1 cellular context compared by ENCODE assay signal in genomic region chr16:53882310-53882709, GRCh38.
TF ChIP-seq lines count a peak whose summit lies in the region.

No MANE protein-coding gene starts in this region.

TF ChIP-seq in HCT116, 20 proteins besides CTCF, POLR2A, EP300 and RAD21:
- TF ChIP-seq ZBTB33 (IDR thresholded peaks at IDR 0.05; ENCODE audit: extremely low read depth, insufficient replicate concordance, low read length) (no peak), EZH2 (IDR thresholded peaks at IDR 0.05) (no peak), REST (IDR thresholded peaks at IDR 0.05; ENCODE audit: low read depth) (no peak), MAX (IDR thresholded peaks at IDR 0.05) (no peak), SRF (IDR thresholded peaks at IDR 0.05; ENCODE audit: low read depth) (no peak), ZNF274 (IDR thresholded peaks at IDR 0.05; ENCODE audit: low read depth, low read length) (no peak), ZFX (IDR thresholded peaks at IDR 0.05) (no peak), YY1 (IDR thresholded peaks at IDR 0.05; ENCODE audit: extremely low read depth, insufficient replicate concordance, low read depth, low read length) (no peak), SP1 (IDR thresholded peaks at IDR 0.05; ENCODE audit: low read depth) (no peak), POLR2AphosphoS5 (IDR thresholded peaks at IDR 0.05; ENCODE audit: low read depth, low read length) (no peak), ELF1 (IDR thresholded peaks at IDR 0.05; ENCODE audit: borderline replicate concordance, low read depth) (no peak), EZH2phosphoT487 (IDR thresholded peaks at IDR 0.05; ENCODE audit: borderline replicate concordance) (no peak), TCF7L2 (IDR thresholded peaks at IDR 0.05; ENCODE audit: borderline replicate concordance, extremely low read depth, insufficient read depth, insufficient read length) (no peak), CBX3 (IDR thresholded peaks at IDR 0.05; ENCODE audit: low read depth) (no peak), ATF3 (IDR thresholded peaks at IDR 0.05) (no peak), SIN3A (IDR thresholded peaks at IDR 0.05; ENCODE audit: low read depth) (no peak)
